In genomic region chr2:74414475-74414874, GRCh38 we compare ENCODE assay signal across 9 cellular contexts. TPM values are rescaled to one million over a fixed set of nuclear protein-coding genes. Genes with fewer than 3 reads are reported as not detected.
A peak's percentile ranks its signal among the peaks of the same experiment; 100 is the strongest.
DNase-seq lines count a peak whose midpoint lies in the region; TF ChIP-seq lines count a peak whose summit lies in the region.
"Had no signal": no experiment of that assay in that cellular context is flagged by ENCODE, and none has a peak within 500 bp of the region (broad histone marks: within the 10 kb centered on the region; RNA-seq: fewer than 3 reads in every experiment).

No MANE protein-coding gene starts in this region.

- H3F3A ChIP-seq in OCI-LY1 (ENCODE audit: insufficient read depth, low read length), result no peaks in the 10 kb centered on the region

- H3K27me3 ChIP-seq in BLaER1 (peaks cover 45% of the 10 kb centered on the region), OCI-LY1 (ENCODE audit: insufficient read depth, low read length) (peaks cover 5% of the 10 kb centered on the region; the same call in 1 of the 2 replicates), esophagus muscularis mucosa (no peaks in the 10 kb centered on the region), osteoblast (ENCODE audit: insufficient read depth, low read length) (no peaks in the 10 kb centered on the region)

- no peak for TF ChIP-seq EP300 in esophagus muscularis mucosa (IDR thresholded peaks at IDR 0.05)

- H3K27ac ChIP-seq in BLaER1 (no peak overlapping the region), OCI-LY1 (ENCODE audit: low read depth, low read length, poor library complexity, severe bottlenecking) (no peak overlapping the region), esophagus muscularis mucosa (replicated peaks in 1 of 4) (peak overlapping the region; percentile 38 to 58 (median 53)), osteoblast (ENCODE audit: low read depth, low read length) (no peak overlapping the region)
- H3K27ac ChIP-seq: VCaP had no signal

- TF ChIP-seq CTCF in OCI-LY1 (IDR thresholded peaks at IDR 0.05; ENCODE audit: low read length) (no peak), esophagus muscularis mucosa (IDR thresholded peaks at IDR 0.05) (no peak), osteoblast (IDR thresholded peaks at IDR 0.05; ENCODE audit: extremely low read depth, low read depth, low read length) (no peak)

- H2AFZ ChIP-seq in OCI-LY1 (ENCODE audit: low read length) (no peak overlapping the region), osteoblast (ENCODE audit: low read length) (peak overlapping the region; percentile 90)

- no peaks in the 10 kb centered on the region for H3K79me2 ChIP-seq in OCI-LY1 (ENCODE audit: insufficient read depth, low read length)
- H3K79me2 ChIP-seq in osteoblast (ENCODE audit: insufficient read depth, low read length), result no peaks in the 10 kb centered on the region

- WGBS in esophagus muscularis mucosa, result 38% methylated on average over 7 of the region's 20 CpGs

- intact Hi-C loops in esophagus muscularis mucosa (cut with DNase I), result no loop called here

- H4K20me1 ChIP-seq in BLaER1 (no peaks in the 10 kb centered on the region), OCI-LY1 (ENCODE audit: insufficient read depth, low read length) (no peaks in the 10 kb centered on the region), osteoblast (ENCODE audit: insufficient read depth, low read length) (no peaks in the 10 kb centered on the region)

- peak overlapping the region; percentile 87 for H3K4me2 ChIP-seq in BLaER1
- peak overlapping the region; percentile 17; the same call in 1 of the 2 replicates for H3K4me2 ChIP-seq in OCI-LY1 (ENCODE audit: low read length)
- H3K4me2 ChIP-seq in osteoblast (ENCODE audit: insufficient read depth, low read length), result peak overlapping the region; percentile 74

- H3K9ac ChIP-seq in BLaER1 (0 out of 2 replicates have a peak overlapping the region, but pooled peaks have one; percentile 16), OCI-LY1 (ENCODE audit: low read length) (no peak overlapping the region)

- H3K36me3 ChIP-seq in BLaER1 (no peaks in the 10 kb centered on the region), OCI-LY1 (ENCODE audit: insufficient read depth, low read length) (no peaks in the 10 kb centered on the region), esophagus muscularis mucosa (no peaks in the 10 kb centered on the region), osteoblast (ENCODE audit: insufficient read depth, low read length) (no peaks in the 10 kb centered on the region)

- H3K4me3 ChIP-seq in BLaER1 (peak overlapping the region; percentile 66), OCI-LY1 (ENCODE audit: low read depth, low read length, poor library complexity, severe bottlenecking) (no peak overlapping the region), esophagus muscularis mucosa (peak overlapping the region; percentile 60 to 72 (median 62)), osteoblast (ENCODE audit: insufficient read depth, low read length) (peak overlapping the region; percentile 75)

- no peaks in the 10 kb centered on the region for H3K9me3 ChIP-seq in BLaER1
- H3K9me3 ChIP-seq in OCI-LY1 (ENCODE audit: low read length), result no peaks in the 10 kb centered on the region
- no peaks in the 10 kb centered on the region for H3K9me3 ChIP-seq in esophagus muscularis mucosa
- H3K9me3 ChIP-seq in osteoblast (ENCODE audit: low read depth, low read length), result no peaks in the 10 kb centered on the region

- TF ChIP-seq POLR2A in esophagus muscularis mucosa (IDR thresholded peaks at IDR 0.05; ENCODE audit: low read depth) (no peak), erythroblast (IDR thresholded peaks at IDR 0.05; ENCODE audit: low read length) (no peak)

- H3K9me2 ChIP-seq in OCI-LY1 (ENCODE audit: low read depth, low read length), result no peaks in the 10 kb centered on the region

- DNase-seq in esophagus muscularis mucosa (ENCODE audit: extremely low spot score) (no peak), osteoblast (ENCODE audit: insufficient read length, low spot score, missing footprints) (peak; percentile 87), erythroblast (lab: John Stamatoyannopoulos, UW) (no peak), DMS 273 (lab: John Stamatoyannopoulos, UW; ENCODE audit: unreplicated experiment) (no peak), NCI-H128 (lab: John Stamatoyannopoulos, UW; ENCODE audit: unreplicated experiment) (no peak), kidney tubule cell (ENCODE audit: low spot score) (no peak)

- H3K4me1 ChIP-seq in BLaER1 (peaks cover 46% of the 10 kb centered on the region), OCI-LY1 (ENCODE audit: insufficient read depth, low read length, severe bottlenecking) (peaks cover 4% of the 10 kb centered on the region), esophagus muscularis mucosa (peaks cover 18 to 31% (median 25%) of the 10 kb centered on the region in 4 donors), osteoblast (ENCODE audit: insufficient read depth, low read length) (peaks cover 15% of the 10 kb centered on the region)

RNA-seq across cellular contexts. Expression of gene C2orf81, which starts 6.9 kb away (rescaled TPM):
- total RNA-seq in esophagus muscularis mucosa, result 1 to 10 TPM in 3 of 4 donors, under 1 TPM in 1; 0.66 to 4.6 (median 3.2) TPM
- total RNA-seq in osteoblast, result 0.72 and 1.5 TPM in 2 replicates

RNA-seq across cellular contexts. Expression of gene WDR54, which starts 7.1 kb away (rescaled TPM):
- total RNA-seq in esophagus muscularis mucosa (10 to 100 TPM in 2 of 4 donors, 1 to 10 TPM in 2; 7.6 to 14.6 (median 11.9) TPM), osteoblast (21.2 and 23.9 TPM in 2 replicates)

RNA-seq across cellular contexts. Expression of gene RTKN, which starts 27.3 kb away (rescaled TPM):
- total RNA-seq in esophagus muscularis mucosa (10 to 100 TPM in 2 of 4 donors, 1 to 10 TPM in 2; 8.4 to 14.1 (median 11.3) TPM), osteoblast (14.1 and 16.2 TPM in 2 replicates)

RNA-seq across cellular contexts. Expression of gene DCTN1, which starts 34.4 kb away (rescaled TPM):
- total RNA-seq in esophagus muscularis mucosa (100 to 1,000 TPM; 136 to 188 (median 162) TPM), osteoblast (135 and 177 TPM in 2 replicates)

RNA-seq across cellular contexts. Expression of gene INO80B, which starts 40.4 kb away (rescaled TPM):
- total RNA-seq in esophagus muscularis mucosa (10 to 100 TPM in 3 of 4 donors, 1 to 10 TPM in 1; 8.7 to 16.6 (median 10.6) TPM), osteoblast (11.8 and 15.9 TPM in 2 replicates)

Comparison
In these comparisons a context has a peak if more than half of its experiments do, and no peak if none do; other contexts are left out.
1. H3K27ac ChIP-seq: peak in esophagus muscularis mucosa (4 of 4); none in BLaER1 (single experiment), OCI-LY1 (single experiment) and osteoblast (single experiment).
2. H3K4me2 ChIP-seq: peak in every context shown above with its lines; median percentile 87 in BLaER1; 74 in osteoblast; 17 in OCI-LY1.